In genomic region chr13:53782400-53783030, GRCh38 we compare ENCODE assay signal across 8 cellular contexts.
DNase-seq lines count a peak whose midpoint lies in the region; ATAC-seq and TF ChIP-seq lines count a peak whose summit lies in the region.

No MANE protein-coding gene starts in this region.

- H3K9me3 Mint-ChIP-seq in activated CD4-positive, alpha-beta T cell treated with anti-CD3 and anti-CD28 coated beads, Interleukin-2, amount 10 ng/mL, durations not matched to agents 24 days and 14 days, result no peaks in the 10 kb centered on the region
- no peaks in the 10 kb centered on the region for H3K9me3 Mint-ChIP-seq in nephron

- no peak overlapping the region for H3K27ac ChIP-seq in esophagus squamous epithelium

- H3K4me3 ChIP-seq in esophagus squamous epithelium, result peak overlapping the region in 2 of 4 donors; percentile 12 to 44

- H3K27me3 ChIP-seq in esophagus squamous epithelium, result peaks cover 0 to 4% (median 0%) of the 10 kb centered on the region in 4 donors

- intact Hi-C loops in activated CD4-positive, alpha-beta T cell treated with anti-CD3 and anti-CD28 coated beads, Interleukin-2, amount 10 ng/mL, durations not matched to agents 24 days and 14 days (cut with micrococcal nuclease), result no loop called here
- intact Hi-C loops in esophagus squamous epithelium (cut with DNase I), result no loop called here

- H3K9me3 ChIP-seq in esophagus squamous epithelium, result no peaks in the 10 kb centered on the region

- WGBS in esophagus squamous epithelium, 2 donors, result 1 to 4% methylated on average over 10 of the region's 10 CpGs

- DNase-seq in activated CD4-positive, alpha-beta T cell treated with anti-CD3 and anti-CD28 coated beads, Interleukin-2, amount 10 ng/mL, durations not matched to agents 24 days and 14 days, result peak; percentile 65
- no peak for DNase-seq in activated CD4-positive, alpha-beta T cell treated with anti-CD3 and anti-CD28 coated beads for 1 hour
- DNase-seq in NCI-H1105 (lab: John Stamatoyannopoulos, UW) (peak; percentile 65), SK-MEL-5 (ENCODE audit: low read depth, low spot score) (peak; percentile 75), esophagus squamous epithelium (lab: John Stamatoyannopoulos, UW) (no peak), GOT3 (lab: John Stamatoyannopoulos, UW) (no peak)

- H3K27ac Mint-ChIP-seq in activated CD4-positive, alpha-beta T cell treated with anti-CD3 and anti-CD28 coated beads, Interleukin-2, amount 10 ng/mL, durations not matched to agents 24 days and 14 days, result no peak overlapping the region
- peak overlapping the region in 2 of 3 experiments; percentile 1 to 53 for H3K27ac Mint-ChIP-seq in nephron

- in situ Hi-C loops in SK-MEL-5 (cut with HindIII; ENCODE audit: low pct_unique_long_range_greater_than_20kb, low sequenced_read_pairs), result no loop called here

- ATAC-seq in HG02588 (IDR thresholded peaks at IDR 0.05; ENCODE audit: unreplicated experiment), result peak; percentile 72

- H3K4me1 ChIP-seq in esophagus squamous epithelium, result peaks cover 0 to 4% (median 0%) of the 10 kb centered on the region in 3 donors

- H3K36me3 ChIP-seq in esophagus squamous epithelium, result no peaks in the 10 kb centered on the region

- TF ChIP-seq CTCF in esophagus squamous epithelium (IDR thresholded peaks at IDR 0.05), result peak; percentile 47 to 72 (median 66)
- peak; percentile 74 to 85 (median 77) for TF ChIP-seq CTCF in nephron (IDR thresholded peaks at IDR 0.05; ENCODE audit: unreplicated experiment in 3 of 3)

- H3K36me3 Mint-ChIP-seq in activated CD4-positive, alpha-beta T cell treated with anti-CD3 and anti-CD28 coated beads, Interleukin-2, amount 10 ng/mL, durations not matched to agents 24 days and 14 days (ENCODE audit: low read depth), result no peaks in the 10 kb centered on the region
- no peaks in the 10 kb centered on the region for H3K36me3 Mint-ChIP-seq in nephron (ENCODE audit: low read depth)

- no peak for TF ChIP-seq POLR2A in esophagus squamous epithelium (IDR thresholded peaks at IDR 0.05)

- no peak overlapping the region for H3K4me3 Mint-ChIP-seq in activated CD4-positive, alpha-beta T cell treated with anti-CD3 and anti-CD28 coated beads, Interleukin-2, amount 10 ng/mL, durations not matched to agents 24 days and 14 days
- H3K4me3 Mint-ChIP-seq in nephron, result peak overlapping the region; percentile 47 to 68 (median 54)

- no peaks in the 10 kb centered on the region for H3K27me3 Mint-ChIP-seq in activated CD4-positive, alpha-beta T cell treated with anti-CD3 and anti-CD28 coated beads, Interleukin-2, amount 10 ng/mL, durations not matched to agents 24 days and 14 days
- peaks cover 11% of the 10 kb centered on the region for H3K27me3 Mint-ChIP-seq in nephron (ENCODE audit: low read depth)

- no peaks in the 10 kb centered on the region for H3K4me1 Mint-ChIP-seq in activated CD4-positive, alpha-beta T cell treated with anti-CD3 and anti-CD28 coated beads, Interleukin-2, amount 10 ng/mL, durations not matched to agents 24 days and 14 days
- peaks cover 10% of the 10 kb centered on the region for H3K4me1 Mint-ChIP-seq in nephron

Comparison
In these comparisons a context has a peak if more than half of its experiments do, and no peak if none do; other contexts are left out.
1. DNase-seq: peak in activated CD4-positive, alpha-beta T cell treated with anti-CD3 and anti-CD28 coated beads, Interleukin-2, amount 10 ng/mL, durations not matched to agents 24 days and 14 days (single experiment), NCI-H1105 (single experiment) and SK-MEL-5 (single experiment); none in activated CD4-positive, alpha-beta T cell treated with anti-CD3 and anti-CD28 coated beads for 1 hour (single experiment), esophagus squamous epithelium (single experiment) and GOT3 (single experiment).